14 cellular contexts compared by ENCODE assay signal in genomic region chr10:37952051-37952815, GRCh38.
"Had no signal": no experiment of that assay in that cellular context is flagged by ENCODE, and none has a peak within 500 bp of the region (broad histone marks: within the 10 kb centered on the region; RNA-seq: fewer than 3 reads in every experiment).

No MANE protein-coding gene starts in this region.

- H3K4me3 Mint-ChIP-seq: activated naive CD4-positive, alpha-beta T cell treated with anti-CD3 and anti-CD28 coated beads, Interleukin-2, amount 50 U/mL, for 24 hours; mesothelial cell of epicardium; stimulated activated effector memory CD8-positive, alpha-beta T cell treated with anti-CD3 and anti-CD28 coated beads, Interleukin-12 subunit alpha, Interleukin-12 subunit beta, amount 100 ng/mL, for 72 hours; T-helper 17 cell had no signal

- H3K27me3 ChIP-seq: esophagus muscularis mucosa, right atrium auricular region, transverse colon had no signal

- H3K27ac Mint-ChIP-seq: activated naive CD4-positive, alpha-beta T cell treated with anti-CD3 and anti-CD28 coated beads, Interleukin-2, amount 50 U/mL, for 24 hours; mesothelial cell of epicardium; stimulated activated effector memory CD8-positive, alpha-beta T cell treated with anti-CD3 and anti-CD28 coated beads, Interleukin-12 subunit alpha, Interleukin-12 subunit beta, amount 100 ng/mL, for 72 hours; T-helper 17 cell had no signal

- H3K4me1 ChIP-seq: esophagus muscularis mucosa, right atrium auricular region, transverse colon had no signal

- DNase-seq: activated effector memory CD4-positive, alpha-beta T cell treated with Interleukin-2 at 50 U/mL for 16 hours; activated T-cell treated with anti-CD3 and anti-CD28 coated beads, Interleukin-2, amount 50 U/mL, for 1 hour; amygdala; cerebellar nuclear complex; dermis blood vessel endothelial cell; head of caudate nucleus; small intestine; T-helper 17 cell; transverse colon had no signal

- H3K9me3 ChIP-seq: esophagus muscularis mucosa, right atrium auricular region, transverse colon had no signal

- ATAC-seq: stimulated activated effector memory CD8-positive, alpha-beta T cell treated with anti-CD3 and anti-CD28 coated beads, Interleukin-12 subunit alpha, Interleukin-12 subunit beta, amount 100 ng/mL, for 72 hours; T-helper 17 cell had no signal

- H3K4me3 ChIP-seq: esophagus muscularis mucosa, right atrium auricular region, transverse colon had no signal

- H3K27me3 Mint-ChIP-seq: activated naive CD4-positive, alpha-beta T cell treated with anti-CD3 and anti-CD28 coated beads, Interleukin-2, amount 50 U/mL, for 24 hours; T-helper 17 cell had no signal

- H3K4me1 Mint-ChIP-seq: activated naive CD4-positive, alpha-beta T cell treated with anti-CD3 and anti-CD28 coated beads, Interleukin-2, amount 50 U/mL, for 24 hours; mesothelial cell of epicardium; stimulated activated effector memory CD8-positive, alpha-beta T cell treated with anti-CD3 and anti-CD28 coated beads, Interleukin-12 subunit alpha, Interleukin-12 subunit beta, amount 100 ng/mL, for 72 hours; T-helper 17 cell had no signal

- H3K27ac ChIP-seq: esophagus muscularis mucosa, right atrium auricular region, transverse colon had no signal
